1 cellular context compared by ENCODE assay signal in genomic region chr10:50624154-50624865, GRCh38.
TF ChIP-seq lines count a peak whose summit lies in the region.

No MANE protein-coding gene starts in this region.

TF ChIP-seq in HepG2, 621 proteins besides CTCF, POLR2A, EP300 and RAD21 (continued from another document and continues in another):
- TF ChIP-seq ZNF609 (CRISPR knock-in tag; IDR thresholded peaks at IDR 0.05; ENCODE audit: borderline replicate concordance) (no peak; the same call in 1 of the 2 replicates), ADNP (CRISPR knock-in tag; IDR thresholded peaks at IDR 0.05) (no peak), ZNF558 (CRISPR knock-in tag; IDR thresholded peaks at IDR 0.05; ENCODE audit: borderline replicate concordance) (peak; percentile 71; the same call in 1 of the 2 replicates), KAT8 (CRISPR knock-in tag; IDR thresholded peaks at IDR 0.05) (no peak), GRHL1 (CRISPR knock-in tag; conservative IDR thresholded peaks at IDR 0.05) (no peak), SP5 (CRISPR knock-in tag; IDR thresholded peaks at IDR 0.05; ENCODE audit: borderline replicate concordance, low read depth) (peak; percentile 73), ZFP90 (CRISPR knock-in tag; IDR thresholded peaks at IDR 0.05; ENCODE audit: borderline replicate concordance) (0 out of 2 replicates have a peak, but pooled peaks have one; percentile 41), ZNF570 (CRISPR knock-in tag; IDR thresholded peaks at IDR 0.05; ENCODE audit: borderline replicate concordance) (no peak), MYC (CRISPR knock-in tag; IDR thresholded peaks at IDR 0.05; ENCODE audit: borderline replicate concordance) (peak; percentile 92; the same call in 1 of the 2 replicates), ZNF747 (CRISPR knock-in tag; IDR thresholded peaks at IDR 0.05; ENCODE audit: borderline replicate concordance) (no peak), PPARG (CRISPR knock-in tag; conservative IDR thresholded peaks at IDR 0.05) (no peak), DRAP1 (CRISPR knock-in tag; IDR thresholded peaks at IDR 0.05) (peak; percentile 68), ETS1 (CRISPR knock-in tag; IDR thresholded peaks at IDR 0.05) (0 out of 2 replicates have a peak, but pooled peaks have one; percentile 20), JUNB (CRISPR knock-in tag; IDR thresholded peaks at IDR 0.05; ENCODE audit: borderline replicate concordance) (no peak), ZNF407 (CRISPR knock-in tag; IDR thresholded peaks at IDR 0.05; ENCODE audit: not compliant biosample characterization) (peak; percentile 93), SP4 (CRISPR knock-in tag; IDR thresholded peaks at IDR 0.05) (peak; percentile 79), GFI1 (CRISPR knock-in tag; IDR thresholded peaks at IDR 0.05; ENCODE audit: borderline replicate concordance) (no peak), DMAP1 (CRISPR knock-in tag; IDR thresholded peaks at IDR 0.05) (no peak; the same call in 1 of the 2 replicates), CREB3 (CRISPR knock-in tag; IDR thresholded peaks at IDR 0.05) (no peak), NFAT5 (CRISPR knock-in tag; IDR thresholded peaks at IDR 0.05) (0 out of 2 replicates have a peak, but pooled peaks have one; percentile 2), ZNF737 (CRISPR knock-in tag; IDR thresholded peaks at IDR 0.05; ENCODE audit: borderline replicate concordance) (no peak), NCOR1 (IDR thresholded peaks at IDR 0.05; ENCODE audit: borderline replicate concordance, low read length) (no peak), NR0B2 (CRISPR knock-in tag; IDR thresholded peaks at IDR 0.05) (peak; percentile 72; the same call in 1 of the 2 replicates), MXD1 (CRISPR knock-in tag; IDR thresholded peaks at IDR 0.05) (peak; percentile 91), SAFB2 (CRISPR knock-in tag; IDR thresholded peaks at IDR 0.05; ENCODE audit: borderline replicate concordance, low read depth) (peak; percentile 73; the same call in 1 of the 2 replicates), ZNF569 (CRISPR knock-in tag; IDR thresholded peaks at IDR 0.05; ENCODE audit: borderline replicate concordance) (no peak), MAX (IDR thresholded peaks at IDR 0.05) (peak; percentile 93), AGO2 (optimal IDR thresholded peaks at IDR 0.05; ENCODE audit: low read depth, low read length) (no peak), ZNF207 (IDR thresholded peaks at IDR 0.05; ENCODE audit: borderline replicate concordance) (no peak)
